Comparison of ENCODE assay signal across 29 cellular contexts in the genomic region with DNA sequence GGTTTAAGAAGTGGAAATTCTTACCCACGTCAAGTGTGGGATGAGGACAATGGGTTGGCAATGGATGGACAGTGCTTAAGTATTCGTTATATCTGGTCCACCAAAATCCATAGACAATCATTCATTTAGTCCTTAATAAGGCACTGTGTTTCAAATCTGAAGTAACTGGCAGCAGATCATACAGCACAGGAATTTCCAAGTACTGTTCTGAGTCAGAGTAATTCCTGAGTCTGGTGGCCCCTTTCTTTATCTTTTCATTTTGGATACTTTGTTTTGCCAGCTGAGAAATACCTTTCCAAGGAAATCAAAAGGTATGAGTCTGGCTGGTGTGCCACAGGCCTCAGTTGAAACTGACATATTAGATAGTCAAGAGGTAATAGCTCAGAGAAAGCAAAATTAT.
"Had no signal": no experiment of that assay in that cellular context is flagged by ENCODE, and none has a peak within 500 bp of the region (broad histone marks: within the 10 kb centered on the region; RNA-seq: fewer than 3 reads in every experiment).

No MANE protein-coding gene starts in this region.

- H3K27me3 Mint-ChIP-seq: activated CD4-positive, alpha-beta T cell treated with anti-CD3 and anti-CD28 coated beads, Interleukin-2, amount 10 ng/mL, durations not matched to agents 24 days and 14 days; activated CD8-positive, alpha-beta T cell treated with anti-CD3 and anti-CD28 coated beads for 36 hours; activated naive CD8-positive, alpha-beta T cell treated with anti-CD3 and anti-CD28 coated beads for 36 hours; activated T-helper 17 cell treated with anti-CD3 and anti-CD28 coated beads, Interleukin-2, amount 50 U/mL, for 72 hours had no signal

- H3K4me1 Mint-ChIP-seq: activated CD4-positive, alpha-beta T cell treated with anti-CD3 and anti-CD28 coated beads, Interleukin-2, amount 10 ng/mL, durations not matched to agents 24 days and 14 days; activated naive CD8-positive, alpha-beta T cell treated with anti-CD3 and anti-CD28 coated beads for 36 hours; activated T-helper 17 cell treated with anti-CD3 and anti-CD28 coated beads, Interleukin-2, amount 50 U/mL, for 72 hours had no signal

- DNase-seq: activated CD4-positive, alpha-beta T cell treated with anti-CD3 and anti-CD28 coated beads, Interleukin-2, amount 10 ng/mL, durations not matched to agents 24 days and 14 days; activated CD4-positive, alpha-beta T cell treated with anti-CD3 and anti-CD28 coated beads, Interleukin-2, amount 50 U/mL, for 4 hours; activated CD8-positive, alpha-beta T cell treated with anti-CD3 and anti-CD28 coated beads for 36 hours; activated effector memory CD4-positive, alpha-beta T cell treated with anti-CD3 and anti-CD28 coated beads, Interleukin-2, amount 50 U/mL, for 16 hours; activated naive CD4-positive, alpha-beta T cell; activated naive CD4-positive, alpha-beta T cell treated with anti-CD3 and anti-CD28 coated beads, Interleukin-2, amount 50 U/mL, for 16 hours; activated naive CD8-positive, alpha-beta T cell treated with anti-CD3 and anti-CD28 coated beads for 36 hours; activated T-cell treated with anti-CD3 and anti-CD28 coated beads, Interleukin-2, amount 50 U/mL, for 1 hour; activated T-cell treated with anti-CD3 and anti-CD28 coated beads, Interleukin-2, amount 50 U/mL, for 72 hours; amniotic stem cell; aorta; body of pancreas; central memory CD4-positive, alpha-beta T cell; Karpas-422; NCI-H1105; NCI-H1417 treated with DMSO at 0.1 percent for 48 hours; NCI-H1930; NCI-H2081 treated with DMSO at 0.1 percent for 48 hours; NCI-H345; NCI-H524 treated with DMSO at 0.1 percent for 48 hours; PC-3; Peyer's patch; RPMI8226; SHP77 treated with DMSO at 0.1 percent for 48 hours; SK-N-SH had no signal

- H3K4me3 ChIP-seq: body of pancreas, Peyer's patch, SJSA1 had no signal

- H3K27me3 ChIP-seq: body of pancreas, Peyer's patch, SJSA1 had no signal

- H3K4me3 Mint-ChIP-seq: activated CD4-positive, alpha-beta T cell treated with anti-CD3 and anti-CD28 coated beads, Interleukin-2, amount 10 ng/mL, durations not matched to agents 24 days and 14 days; activated CD8-positive, alpha-beta T cell treated with anti-CD3 and anti-CD28 coated beads for 36 hours; activated naive CD8-positive, alpha-beta T cell treated with anti-CD3 and anti-CD28 coated beads for 36 hours; activated T-cell treated with anti-CD3 and anti-CD28 coated beads, Interleukin-2, amount 50 U/mL, for 72 hours; activated T-helper 17 cell treated with anti-CD3 and anti-CD28 coated beads, Interleukin-2, amount 50 U/mL, for 72 hours; T-helper 1 cell treated with Interleukin-12 subunit alpha and Interleukin-12 subunit beta and Interleukin-4 antibody, amounts not matched to agents 30 μg/mL and 1 μg/mL, for 36 hours; T-helper 2 cell treated with Interferon-gamma antibody and Interleukin-4, amounts not matched to agents 5 μg/mL and 100 μg/mL, for 36 hours had no signal

- H3K9me2 ChIP-seq: SK-N-SH had no signal

- H3K9me3 ChIP-seq: body of pancreas, Peyer's patch, SJSA1, SK-N-SH had no signal

- H3K36me3 ChIP-seq: Peyer's patch, SJSA1 had no signal

- H3K27ac Mint-ChIP-seq: activated CD4-positive, alpha-beta T cell treated with anti-CD3 and anti-CD28 coated beads, Interleukin-2, amount 10 ng/mL, durations not matched to agents 24 days and 14 days; activated CD8-positive, alpha-beta T cell treated with anti-CD3 and anti-CD28 coated beads for 36 hours; activated naive CD8-positive, alpha-beta T cell treated with anti-CD3 and anti-CD28 coated beads for 36 hours; activated T-cell treated with anti-CD3 and anti-CD28 coated beads, Interleukin-2, amount 50 U/mL, for 72 hours; activated T-helper 17 cell treated with anti-CD3 and anti-CD28 coated beads, Interleukin-2, amount 50 U/mL, for 72 hours; T-helper 1 cell treated with Interleukin-12 subunit alpha and Interleukin-12 subunit beta and Interleukin-4 antibody, amounts not matched to agents 30 μg/mL and 1 μg/mL, for 36 hours; T-helper 2 cell treated with Interferon-gamma antibody and Interleukin-4, amounts not matched to agents 5 μg/mL and 100 μg/mL, for 36 hours had no signal

- H3K4me1 ChIP-seq: body of pancreas, Peyer's patch, SJSA1 had no signal

- H3K9me3 Mint-ChIP-seq: activated CD4-positive, alpha-beta T cell treated with anti-CD3 and anti-CD28 coated beads, Interleukin-2, amount 10 ng/mL, durations not matched to agents 24 days and 14 days; activated CD8-positive, alpha-beta T cell treated with anti-CD3 and anti-CD28 coated beads for 36 hours; activated T-helper 17 cell treated with anti-CD3 and anti-CD28 coated beads, Interleukin-2, amount 50 U/mL, for 72 hours; T-helper 1 cell treated with Interleukin-12 subunit alpha and Interleukin-12 subunit beta and Interleukin-4 antibody, amounts not matched to agents 30 μg/mL and 1 μg/mL, for 36 hours; T-helper 2 cell treated with Interferon-gamma antibody and Interleukin-4, amounts not matched to agents 5 μg/mL and 100 μg/mL, for 36 hours had no signal

- H3K9ac ChIP-seq: SK-N-SH had no signal

- H3K4me2 ChIP-seq: SK-N-SH had no signal

- H3K27ac ChIP-seq: body of pancreas, Peyer's patch, SJSA1 had no signal

- H3K36me3 Mint-ChIP-seq: activated naive CD8-positive, alpha-beta T cell treated with anti-CD3 and anti-CD28 coated beads for 36 hours had no signal
